Comparison of ENCODE assay signal across 10 cellular contexts in genomic region chr19:40274585-40275544, GRCh38. TPM values are rescaled to one million over a fixed set of nuclear protein-coding genes. Genes with fewer than 3 reads are reported as not detected.
DNase-seq lines count a peak whose midpoint lies in the region; TF ChIP-seq lines count a peak whose summit lies in the region.
"Had no signal": no experiment of that assay in that cellular context is flagged by ENCODE, and none has a peak within 500 bp of the region (broad histone marks: within the 10 kb centered on the region; RNA-seq: fewer than 3 reads in every experiment).

No MANE protein-coding gene starts in this region.

- H3K4me2 ChIP-seq in OCI-LY3 (ENCODE audit: low read length) (peak overlapping the region; percentile 71), osteoblast (ENCODE audit: insufficient read depth, low read length) (no peak overlapping the region)
- H3K4me2 ChIP-seq: PC-9 had no signal

- H3K27ac ChIP-seq in OCI-LY3 (ENCODE audit: low read length) (no peak overlapping the region), skeletal muscle tissue (ENCODE audit: low read depth, low read length) (no peak overlapping the region), osteoblast (ENCODE audit: low read depth, low read length) (no peak overlapping the region)
- H3K27ac ChIP-seq: PC-9, transverse colon had no signal

- H3K4me1 ChIP-seq in OCI-LY3 (ENCODE audit: low read length) (peaks cover 15% of the 10 kb centered on the region), skeletal muscle tissue (ENCODE audit: control insufficient read depth in 3 of 3, insufficient read depth in 3 of 3, low read length in 3 of 3) (peaks cover 53 to 68% (median 63%) of the 10 kb centered on the region in 3 donors), osteoblast (ENCODE audit: insufficient read depth, low read length) (peaks cover 16% of the 10 kb centered on the region)

- no peaks in the 10 kb centered on the region for H3K27me3 ChIP-seq in OCI-LY3 (ENCODE audit: low read depth, low read length)
- no peaks in the 10 kb centered on the region for H3K27me3 ChIP-seq in skeletal muscle tissue (ENCODE audit: control insufficient read depth in 3 of 3, insufficient read depth in 3 of 3, low read length in 3 of 3)
- H3K27me3 ChIP-seq in osteoblast (ENCODE audit: insufficient read depth, low read length): no peaks in the 10 kb centered on the region
- H3K27me3 ChIP-seq: transverse colon had no signal

- TF ChIP-seq CTCF in GM13977 (IDR thresholded peaks at IDR 0.05; ENCODE audit: extremely low read depth, insufficient read depth, missing control alignments) (no peak), OCI-LY3 (IDR thresholded peaks at IDR 0.05; ENCODE audit: low read depth, low read length) (no peak), osteoblast (IDR thresholded peaks at IDR 0.05; ENCODE audit: extremely low read depth, low read depth, low read length) (no peak)

- H4K20me1 ChIP-seq in OCI-LY3 (ENCODE audit: insufficient read depth, low read length) (peaks cover 75% of the 10 kb centered on the region), osteoblast (ENCODE audit: insufficient read depth, low read length) (peaks cover 66% of the 10 kb centered on the region)

- in situ Hi-C loops in GM13977 (cut with MboI; ENCODE audit: low pct_unique_long_range_greater_than_20kb, low sequenced_read_pairs, unreplicated experiment): no loop called here

- no peaks in the 10 kb centered on the region for H3K9me3 ChIP-seq in OCI-LY3 (ENCODE audit: insufficient read depth, low read length)
- H3K9me3 ChIP-seq in skeletal muscle tissue (ENCODE audit: control insufficient read depth in 3 of 3, low read length in 3 of 3): no peaks in the 10 kb centered on the region
- no peaks in the 10 kb centered on the region for H3K9me3 ChIP-seq in osteoblast (ENCODE audit: low read depth, low read length)
- H3K9me3 ChIP-seq: transverse colon had no signal

- H3K36me3 ChIP-seq in OCI-LY3 (replicated peaks; ENCODE audit: low read depth, low read length) (peaks cover 10% of the 10 kb centered on the region), skeletal muscle tissue (ENCODE audit: control insufficient read depth in 3 of 3, insufficient read depth in 3 of 3, low read length in 3 of 3) (peaks cover 5 to 14% (median 13%) of the 10 kb centered on the region in 3 donors), osteoblast (ENCODE audit: insufficient read depth, low read length) (peaks cover 4% of the 10 kb centered on the region)
- H3K36me3 ChIP-seq: transverse colon had no signal

- no peak overlapping the region for H2AFZ ChIP-seq in OCI-LY3 (ENCODE audit: low read depth, low read length)
- no peak overlapping the region for H2AFZ ChIP-seq in osteoblast (ENCODE audit: low read length)
- H2AFZ ChIP-seq: PC-9 had no signal

- H3K4me3 ChIP-seq in OCI-LY3 (ENCODE audit: low read length) (peak overlapping the region; percentile 54), skeletal muscle tissue (ENCODE audit: low read length in 3 of 3) (no peak overlapping the region), osteoblast (ENCODE audit: insufficient read depth, low read length) (no peak overlapping the region)
- H3K4me3 ChIP-seq: PC-9, transverse colon had no signal

- H3K79me2 ChIP-seq in OCI-LY3 (ENCODE audit: low read length) (peaks cover 91% of the 10 kb centered on the region), osteoblast (ENCODE audit: insufficient read depth, low read length) (peaks cover 91% of the 10 kb centered on the region)

- DNase-seq in GM13977 (ENCODE audit: low spot score): peak; percentile 49
- DNase-seq in central memory CD4-positive, alpha-beta T cell: peak; percentile 17
- no peak for DNase-seq in osteoblast (ENCODE audit: insufficient read length, low spot score, missing footprints)
- no peak for DNase-seq in AG08396 (ENCODE audit: low spot score)
- no peak for DNase-seq in medulla oblongata (ENCODE audit: extremely low spot score)
- DNase-seq: PC-9, small intestine, transverse colon had no signal

- H3K9ac ChIP-seq in OCI-LY3 (ENCODE audit: low read length) (peak overlapping the region; percentile 3; the same call in 1 of the 2 replicates), skeletal muscle tissue (ENCODE audit: low read depth in 1 of 3, low read length in 3 of 3) (peak overlapping the region in 2 of 3 donors; percentile 33 to 73)

RNA-seq across cellular contexts. Expression of gene AKT2, which starts 10.3 kb away (rescaled TPM):
- 91.3 TPM for total RNA-seq in skeletal muscle tissue
- 115 and 118 TPM in 2 replicates for total RNA-seq in osteoblast

RNA-seq across cellular contexts. Expression of gene CCNP, which starts 48.4 kb away (rescaled TPM):
- total RNA-seq in skeletal muscle tissue: not detected
- 0.29 TPM in 1 of 2 replicates, not detected in the other for total RNA-seq in osteoblast

RNA-seq across cellular contexts. Expression of gene TTC9B, which starts 56.7 kb away (rescaled TPM):
- total RNA-seq in skeletal muscle tissue: not detected
- not detected in 2 replicates for total RNA-seq in osteoblast
- total RNA-seq: transverse colon had no signal

Comparison
In these comparisons a context has a peak if more than half of its experiments do, and no peak if none do; other contexts are left out.
1. DNase-seq: peak in GM13977 (single experiment) and central memory CD4-positive, alpha-beta T cell (single experiment); none in osteoblast (single experiment), AG08396 (single experiment) and medulla oblongata (single experiment).